38 cellular contexts compared by ENCODE assay signal in the genomic region with DNA sequence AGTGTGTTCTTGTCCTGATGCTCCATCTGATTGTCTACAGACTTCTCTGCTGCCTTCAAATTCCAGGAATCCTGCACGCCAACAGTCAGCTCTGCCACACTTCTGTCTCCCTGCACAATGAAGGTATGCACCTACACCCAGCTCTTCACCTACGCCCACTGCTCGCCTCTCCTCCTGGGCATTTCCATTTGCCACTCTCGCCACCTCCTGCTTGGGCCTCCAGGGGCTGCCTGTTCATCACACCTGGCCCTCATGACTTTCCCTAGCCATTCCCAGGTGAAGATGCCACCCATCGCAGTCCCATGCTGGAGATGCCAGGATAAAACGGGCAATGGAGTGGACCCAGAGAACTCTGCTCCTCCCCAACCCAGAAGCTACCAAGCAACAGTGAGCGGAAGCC.
"Had no signal": no experiment of that assay in that cellular context is flagged by ENCODE, and none has a peak within 500 bp of the region (broad histone marks: within the 10 kb centered on the region; RNA-seq: fewer than 3 reads in every experiment).

No MANE protein-coding gene starts in this region.

- H3K4me1 Mint-ChIP-seq: activated naive CD4-positive, alpha-beta T cell treated with anti-CD3 and anti-CD28 coated beads, Interleukin-2, amount 10 ng/mL, durations not matched to agents 7 days and 5 days; activated naive CD8-positive, alpha-beta T cell treated with anti-CD3 and anti-CD28 coated beads for 36 hours; activated naive CD8-positive, alpha-beta T cell treated with anti-CD3 and anti-CD28 coated beads, Interleukin-2, amount 10 ng/mL, durations not matched to agents 7 days and 5 days; activated naive CD8-positive, alpha-beta T cell treated with anti-CD3 and anti-CD28 coated beads, Interleukin-2, amount 50 U/mL, for 24 hours; activated T-helper 17 cell treated with anti-CD3 and anti-CD28 coated beads, Interleukin-2, amount 50 U/mL, for 72 hours; central memory CD8-positive, alpha-beta T cell had no signal

- H3K9me3 Mint-ChIP-seq: activated naive CD4-positive, alpha-beta T cell treated with anti-CD3 and anti-CD28 coated beads, Interleukin-2, amount 10 ng/mL, durations not matched to agents 7 days and 5 days; activated naive CD4-positive, alpha-beta T cell treated with anti-CD3 and anti-CD28 coated beads, Interleukin-2, amount 50 U/mL, for 24 hours; activated naive CD8-positive, alpha-beta T cell treated with anti-CD3 and anti-CD28 coated beads for 36 hours; activated naive CD8-positive, alpha-beta T cell treated with anti-CD3 and anti-CD28 coated beads, Interleukin-2, amount 10 ng/mL, durations not matched to agents 7 days and 5 days; activated naive CD8-positive, alpha-beta T cell treated with anti-CD3 and anti-CD28 coated beads, Interleukin-2, amount 50 U/mL, for 24 hours; activated T-cell treated with anti-CD3 and anti-CD28 coated beads, Interleukin-2, amount 50 U/mL, for 24 hours; activated T-cell treated with anti-CD3 and anti-CD28 coated beads, Interleukin-2, amount 50 U/mL, for 72 hours; activated T-helper 17 cell treated with anti-CD3 and anti-CD28 coated beads, Interleukin-2, amount 50 U/mL, for 72 hours; activated T-helper 2 cell treated with anti-CD3 and anti-CD28 coated beads, Interferon-gamma antibody, Interleukin-2, Interleukin-4, amounts not matched to agents 10 μg/mL and 5 μg/mL and 100 μg/mL, durations not matched to agents 14 hours and 24 hours and 36 hours; central memory CD8-positive, alpha-beta T cell had no signal

- FAIRE-seq: astrocyte had no signal

- H3K36me3 ChIP-seq: adrenal gland, ascending aorta, brain microvascular endothelial cell, breast epithelium, cardiac muscle cell had no signal

- H3K36me3 Mint-ChIP-seq: activated naive CD4-positive, alpha-beta T cell treated with anti-CD3 and anti-CD28 coated beads, Interleukin-2, amount 10 ng/mL, durations not matched to agents 7 days and 5 days; activated naive CD4-positive, alpha-beta T cell treated with anti-CD3 and anti-CD28 coated beads, Interleukin-2, amount 50 U/mL, for 24 hours; activated naive CD4-positive, alpha-beta T cell treated with anti-CD3 and anti-CD28 coated beads, Interleukin-2, amount 50 U/mL, for 72 hours; activated naive CD8-positive, alpha-beta T cell; activated naive CD8-positive, alpha-beta T cell treated with anti-CD3 and anti-CD28 coated beads for 36 hours; activated naive CD8-positive, alpha-beta T cell treated with anti-CD3 and anti-CD28 coated beads, Interleukin-2, amount 10 ng/mL, durations not matched to agents 7 days and 5 days; brain had no signal

- DNase-seq: activated effector memory CD4-positive, alpha-beta T cell treated with anti-CD3 and anti-CD28 coated beads, Interleukin-2, amount 50 U/mL, for 16 hours; activated effector memory CD4-positive, alpha-beta T cell treated with Interleukin-2 at 50 U/mL for 16 hours; activated gamma-delta T cell; activated gamma-delta T cell treated with Interleukin-2 at 50 U/mL for 16 hours; activated naive CD4-positive, alpha-beta T cell; activated naive CD4-positive, alpha-beta T cell treated with anti-CD3 and anti-CD28 coated beads for 36 hours; activated naive CD4-positive, alpha-beta T cell treated with anti-CD3 and anti-CD28 coated beads, Interleukin-2, amount 10 ng/mL, durations not matched to agents 7 days and 5 days; activated naive CD4-positive, alpha-beta T cell treated with anti-CD3 and anti-CD28 coated beads, Interleukin-2, amount 50 U/mL, for 16 hours; activated naive CD4-positive, alpha-beta T cell treated with Interleukin-2 at 50 U/mL for 16 hours; activated naive CD8-positive, alpha-beta T cell treated with anti-CD3 and anti-CD28 coated beads for 36 hours; activated naive CD8-positive, alpha-beta T cell treated with anti-CD3 and anti-CD28 coated beads, Interleukin-2, amount 10 ng/mL, durations not matched to agents 7 days and 5 days; activated naive CD8-positive, alpha-beta T cell treated with anti-CD3 and anti-CD28 coated beads, Interleukin-2, amount 50 U/mL, for 24 hours; activated T-cell treated with anti-CD3 and anti-CD28 coated beads for 4 hours; activated T-cell treated with anti-CD3 and anti-CD28 coated beads, Interleukin-2, amount 50 U/mL, for 1 hour; activated T-cell treated with anti-CD3 and anti-CD28 coated beads, Interleukin-2, amount 50 U/mL, for 24 hours; activated T-cell treated with anti-CD3 and anti-CD28 coated beads, Interleukin-2, amount 50 U/mL, for 4 hours; activated T-cell treated with anti-CD3 and anti-CD28 coated beads, Interleukin-2, amount 50 U/mL, for 48 hours; activated T-cell treated with anti-CD3 and anti-CD28 coated beads, Interleukin-2, amount 50 U/mL, for 72 hours; adrenal gland; amniotic stem cell; amygdala; anterior cingulate cortex; aorta; body of pancreas; brain microvascular endothelial cell; central memory CD4-positive, alpha-beta T cell; cerebellar nuclear complex had no signal

- H3K4me1 ChIP-seq: adrenal gland, ascending aorta, body of pancreas, breast epithelium had no signal

- H3K27me3 Mint-ChIP-seq: activated naive CD4-positive, alpha-beta T cell treated with anti-CD3 and anti-CD28 coated beads, Interleukin-2, amount 50 U/mL, for 24 hours; activated naive CD8-positive, alpha-beta T cell; activated naive CD8-positive, alpha-beta T cell treated with anti-CD3 and anti-CD28 coated beads for 36 hours; activated naive CD8-positive, alpha-beta T cell treated with anti-CD3 and anti-CD28 coated beads, Interleukin-2, amount 50 U/mL, for 24 hours; activated T-cell treated with anti-CD3 and anti-CD28 coated beads, Interleukin-2, amount 50 U/mL, for 24 hours; activated T-helper 17 cell treated with anti-CD3 and anti-CD28 coated beads, Interleukin-2, amount 50 U/mL, for 72 hours had no signal

- H3K4me3 Mint-ChIP-seq: activated naive CD4-positive, alpha-beta T cell treated with anti-CD3 and anti-CD28 coated beads for 36 hours; activated naive CD4-positive, alpha-beta T cell treated with anti-CD3 and anti-CD28 coated beads, Interleukin-2, amount 10 ng/mL, durations not matched to agents 7 days and 5 days; activated naive CD4-positive, alpha-beta T cell treated with anti-CD3 and anti-CD28 coated beads, Interleukin-2, amount 50 U/mL, for 24 hours; activated naive CD8-positive, alpha-beta T cell; activated naive CD8-positive, alpha-beta T cell treated with anti-CD3 and anti-CD28 coated beads for 36 hours; activated naive CD8-positive, alpha-beta T cell treated with anti-CD3 and anti-CD28 coated beads, Interleukin-2, amount 10 ng/mL, durations not matched to agents 7 days and 5 days; activated naive CD8-positive, alpha-beta T cell treated with anti-CD3 and anti-CD28 coated beads, Interleukin-2, amount 50 U/mL, for 24 hours; activated T-cell treated with anti-CD3 and anti-CD28 coated beads, Interleukin-2, amount 50 U/mL, for 24 hours; activated T-cell treated with anti-CD3 and anti-CD28 coated beads, Interleukin-2, amount 50 U/mL, for 4 hours; activated T-cell treated with anti-CD3 and anti-CD28 coated beads, Interleukin-2, amount 50 U/mL, for 72 hours; activated T-helper 17 cell treated with anti-CD3 and anti-CD28 coated beads, Interleukin-2, amount 50 U/mL, for 72 hours; brain; central memory CD8-positive, alpha-beta T cell had no signal

- ATAC-seq: activated naive CD4-positive, alpha-beta T cell treated with anti-CD3 and anti-CD28 coated beads, Interleukin-2, amount 50 U/mL, for 72 hours; activated naive CD8-positive, alpha-beta T cell treated with anti-CD3 and anti-CD28 coated beads, Interleukin-2, amount 50 U/mL, for 24 hours; activated T-cell treated with anti-CD3 and anti-CD28 coated beads, Interleukin-2, amount 50 U/mL, for 4 hours; activated T-cell treated with anti-CD3 and anti-CD28 coated beads, Interleukin-2, amount 50 U/mL, for 72 hours; activated T-helper 17 cell treated with anti-CD3 and anti-CD28 coated beads, Interleukin-2, amount 50 U/mL, for 72 hours; body of pancreas had no signal

- H3K27ac Mint-ChIP-seq: activated naive CD4-positive, alpha-beta T cell treated with anti-CD3 and anti-CD28 coated beads for 36 hours; activated naive CD4-positive, alpha-beta T cell treated with anti-CD3 and anti-CD28 coated beads, Interleukin-2, amount 10 ng/mL, durations not matched to agents 7 days and 5 days; activated naive CD4-positive, alpha-beta T cell treated with anti-CD3 and anti-CD28 coated beads, Interleukin-2, amount 50 U/mL, for 24 hours; activated naive CD4-positive, alpha-beta T cell treated with anti-CD3 and anti-CD28 coated beads, Interleukin-2, amount 50 U/mL, for 72 hours; activated naive CD8-positive, alpha-beta T cell; activated naive CD8-positive, alpha-beta T cell treated with anti-CD3 and anti-CD28 coated beads for 36 hours; activated naive CD8-positive, alpha-beta T cell treated with anti-CD3 and anti-CD28 coated beads, Interleukin-2, amount 10 ng/mL, durations not matched to agents 7 days and 5 days; activated naive CD8-positive, alpha-beta T cell treated with anti-CD3 and anti-CD28 coated beads, Interleukin-2, amount 50 U/mL, for 24 hours; activated T-cell treated with anti-CD3 and anti-CD28 coated beads, Interleukin-2, amount 50 U/mL, for 24 hours; activated T-cell treated with anti-CD3 and anti-CD28 coated beads, Interleukin-2, amount 50 U/mL, for 72 hours; activated T-helper 17 cell treated with anti-CD3 and anti-CD28 coated beads, Interleukin-2, amount 50 U/mL, for 72 hours; activated T-helper 2 cell treated with anti-CD3 and anti-CD28 coated beads, Interferon-gamma antibody, Interleukin-2, Interleukin-4, amounts not matched to agents 10 μg/mL and 5 μg/mL and 100 μg/mL, durations not matched to agents 14 hours and 24 hours and 36 hours; brain had no signal

- H3K27me3 ChIP-seq: adrenal gland, ascending aorta, body of pancreas, brain microvascular endothelial cell, breast epithelium, cardiac muscle cell had no signal

- H3K27ac ChIP-seq: adrenal gland, ascending aorta, body of pancreas, brain microvascular endothelial cell, breast epithelium, cardiac muscle cell had no signal

- H3K9me3 ChIP-seq: adrenal gland, ascending aorta, body of pancreas, breast epithelium had no signal

- H3K4me3 ChIP-seq: adrenal gland, ascending aorta, body of pancreas, breast epithelium, cardiac muscle cell had no signal
